ENCODE assay signal across 19 cellular contexts in genomic region chr9:137387891-137388560, GRCh38. TPM values are rescaled to one million over a fixed set of nuclear protein-coding genes. Genes with fewer than 3 reads are reported as not detected.
DNase-seq lines count a peak whose midpoint lies in the region; ATAC-seq and TF ChIP-seq lines count a peak whose summit lies in the region.
"Had no signal": no experiment of that assay in that cellular context is flagged by ENCODE, and none has a peak within 500 bp of the region (broad histone marks: within the 10 kb centered on the region; RNA-seq: fewer than 3 reads in every experiment).

No MANE protein-coding gene starts in this region.

- CTCF ChIA-PET in activated CD8-positive, alpha-beta memory T cell treated with anti-CD3 and anti-CD28 coated beads, Interleukin-2, amount 10 ng/mL, durations not matched to agents 7 days and 5 days (lab: Charles Lee): interaction anchor here (0.8 kb wide), 1 partner anchor 35 kb away, joined by 3 read pairs; the partner anchor contains the start of genes EXD3 and NOXA1

- H3K56ac ChIP-seq in H9 (ENCODE audit: insufficient read length, low read depth, low read length): no peak overlapping the region

- H3K79me1 ChIP-seq in H9 (ENCODE audit: insufficient read depth, low read depth, low read length, poor library complexity, severe bottlenecking): no peaks in the 10 kb centered on the region

- no peak for DNase-seq in activated CD8-positive, alpha-beta memory T cell treated with anti-CD3 and anti-CD28 coated beads, Interleukin-2, amount 10 ng/mL, durations not matched to agents 7 days and 5 days
- no peak for DNase-seq in activated CD8-positive, alpha-beta memory T cell treated with anti-CD3 and anti-CD28 coated beads, Interleukin-2, amount 50 U/mL, for 48 hours
- DNase-seq in H9: peak; percentile 28
- DNase-seq in esophagus muscularis mucosa (ENCODE audit: extremely low spot score): no peak
- DNase-seq in sigmoid colon: no peak
- DNase-seq in germinal center (ENCODE audit: low spot score): no peak
- DNase-seq in HK-2 (ENCODE audit: unreplicated experiment): no peak
- DNase-seq: amygdala, GOT3, KG1, NCI-H2081 treated with DMSO at 0.1 percent for 48 hours, T-helper 9 cell had no signal

- no peak overlapping the region for H2BK12ac ChIP-seq in H9 (ENCODE audit: insufficient read length, low read depth, low read length)

- H2AFZ ChIP-seq in H9 (ENCODE audit: low read length): no peak overlapping the region

- no peak overlapping the region for H3K4me2 ChIP-seq in H9 (ENCODE audit: insufficient read depth, insufficient read length, low read length)
- H3K4me2 ChIP-seq: A549 had no signal

- no peak for ATAC-seq in activated CD8-positive, alpha-beta memory T cell treated with anti-CD3 and anti-CD28 coated beads, Interleukin-2, amount 10 ng/mL, durations not matched to agents 7 days and 5 days
- ATAC-seq in GM19455 (IDR thresholded peaks at IDR 0.05; ENCODE audit: unreplicated experiment): no peak
- ATAC-seq: A549 had no signal

- H3K14ac ChIP-seq in H9 (ENCODE audit: insufficient read depth, low read length): no peak overlapping the region; the same call in 1 of the 2 replicates

- H3K79me2 ChIP-seq in H9 (ENCODE audit: insufficient read depth, low read length): no peaks in the 10 kb centered on the region

- intact Hi-C loops in esophagus muscularis mucosa (cut with DNase I): no loop called here
- intact Hi-C loops in sigmoid colon (cut with DNase I): no loop called here

- H4K8ac ChIP-seq in H9 (replicated peaks; ENCODE audit: insufficient read length, low read depth, low read length): no peak overlapping the region

- H2AK5ac ChIP-seq in H9 (ENCODE audit: insufficient read length, low read length): no peak overlapping the region

- TF ChIP-seq CTCF in H9 (conservative IDR thresholded peaks at IDR 0.05) (no peak), esophagus muscularis mucosa (IDR thresholded peaks at IDR 0.05) (no peak), sigmoid colon (IDR thresholded peaks at IDR 0.05) (no peak)

- no peak for TF ChIP-seq EP300 in esophagus muscularis mucosa (IDR thresholded peaks at IDR 0.05)
- no peak for TF ChIP-seq EP300 in sigmoid colon (IDR thresholded peaks at IDR 0.05)

- H3K4me1 Mint-ChIP-seq in activated CD8-positive, alpha-beta memory T cell treated with anti-CD3 and anti-CD28 coated beads, Interleukin-2, amount 10 ng/mL, durations not matched to agents 7 days and 5 days: peaks cover 9% of the 10 kb centered on the region
- no peaks in the 10 kb centered on the region for H3K4me1 Mint-ChIP-seq in H9
- H3K4me1 Mint-ChIP-seq: memory B cell had no signal

- no peak overlapping the region for H3K18ac ChIP-seq in H9 (ENCODE audit: insufficient read length, low read depth, low read length)

- no peak overlapping the region for H3K4me3 Mint-ChIP-seq in activated CD8-positive, alpha-beta memory T cell treated with anti-CD3 and anti-CD28 coated beads, Interleukin-2, amount 10 ng/mL, durations not matched to agents 7 days and 5 days
- no peak overlapping the region for H3K4me3 Mint-ChIP-seq in H9
- H3K4me3 Mint-ChIP-seq: CD14-positive monocyte, memory B cell, nephron had no signal

- peak overlapping the region; percentile 28 for H3K27ac Mint-ChIP-seq in activated CD8-positive, alpha-beta memory T cell treated with anti-CD3 and anti-CD28 coated beads, Interleukin-2, amount 10 ng/mL, durations not matched to agents 7 days and 5 days
- H3K27ac Mint-ChIP-seq in H9: peak overlapping the region in 1 of 3 experiments; percentile 89; a peak in 1 of 7 replicates
- H3K27ac Mint-ChIP-seq: memory B cell, nephron, progenitor cell of endocrine pancreas had no signal

- peaks cover 0 to 52% (median 27%) of the 10 kb centered on the region in 4 donors for H3K36me3 ChIP-seq in esophagus muscularis mucosa
- peaks cover 0 to 7% (median 0%) of the 10 kb centered on the region in 4 donors for H3K36me3 ChIP-seq in sigmoid colon

- no peak overlapping the region for H4K91ac ChIP-seq in H9 (ENCODE audit: insufficient read length, low read depth, low read length)

- no peak overlapping the region for H4K5ac ChIP-seq in H9 (ENCODE audit: insufficient read length, low read depth, low read length)

- H3K9me3 ChIP-seq in H9 (ENCODE audit: control insufficient read depth, low read depth, low read length): no peaks in the 10 kb centered on the region
- H3K9me3 ChIP-seq in esophagus muscularis mucosa: no peaks in the 10 kb centered on the region
- H3K9me3 ChIP-seq in sigmoid colon: no peaks in the 10 kb centered on the region
- H3K9me3 ChIP-seq: A549 had no signal

- H3K9me3 Mint-ChIP-seq in activated CD8-positive, alpha-beta memory T cell treated with anti-CD3 and anti-CD28 coated beads, Interleukin-2, amount 10 ng/mL, durations not matched to agents 7 days and 5 days (ENCODE audit: low read depth): no peaks in the 10 kb centered on the region
- H3K9me3 Mint-ChIP-seq in H9: no peaks in the 10 kb centered on the region
- H3K9me3 Mint-ChIP-seq: CD14-positive monocyte, memory B cell, nephron had no signal

- no peak overlapping the region for H2BK120ac ChIP-seq in H9 (ENCODE audit: low read depth, low read length, poor library complexity, severe bottlenecking)

- H3K23me2 ChIP-seq in H9 (ENCODE audit: insufficient read length, low read depth, low read length, poor library complexity, severe bottlenecking): no peaks in the 10 kb centered on the region

- TF ChIP-seq POLR2A in esophagus muscularis mucosa (IDR thresholded peaks at IDR 0.05; ENCODE audit: low read depth): no peak
- no peak for TF ChIP-seq POLR2A in sigmoid colon (IDR thresholded peaks at IDR 0.05)

- WGBS in H9 (ENCODE audit: extremely low coverage, insufficient read length, low lambda C conversion rate): no CpG with 5 or more reads among the region's 26 CpGs
- WGBS in esophagus muscularis mucosa: 79% methylated on average over 18 of the region's 26 CpGs
- WGBS in sigmoid colon, 2 donors: 87 to 92% methylated on average over 26 of the region's 26 CpGs

- no peak overlapping the region for H2BK20ac ChIP-seq in H9 (ENCODE audit: low read depth, low read length, poor library complexity, severe bottlenecking)

- no peak overlapping the region for H3K23ac ChIP-seq in H9 (ENCODE audit: insufficient read length, low read depth, low read length)

- H3K27me3 ChIP-seq in H9 (ENCODE audit: insufficient read depth, low read length): no peaks in the 10 kb centered on the region
- no peaks in the 10 kb centered on the region for H3K27me3 ChIP-seq in esophagus muscularis mucosa
- H3K27me3 ChIP-seq in sigmoid colon: no peaks in the 10 kb centered on the region

- H3K4me1 ChIP-seq in H9 (ENCODE audit: insufficient read depth, low read length) (no peaks in the 10 kb centered on the region), esophagus muscularis mucosa (peaks cover 14 to 19% (median 15%) of the 10 kb centered on the region in 4 donors), sigmoid colon (no peaks in the 10 kb centered on the region)
- H3K4me1 ChIP-seq: A549 had no signal

- H2BK15ac ChIP-seq in H9 (ENCODE audit: low read depth, low read length): no peak overlapping the region

- H2BK5ac ChIP-seq in H9 (ENCODE audit: insufficient read length, low read length): no peak overlapping the region

- no peak overlapping the region for H3K4me3 ChIP-seq in esophagus muscularis mucosa
- H3K4me3 ChIP-seq in sigmoid colon: no peak overlapping the region
- H3K4me3 ChIP-seq: A549 had no signal

- no peak overlapping the region for H3K9ac ChIP-seq in H9 (ENCODE audit: extremely low read depth, insufficient read length, low read length)

- no peak overlapping the region for H3K4ac ChIP-seq in H9 (ENCODE audit: low read depth, low read length)

- no peaks in the 10 kb centered on the region for H3K27me3 Mint-ChIP-seq in activated CD8-positive, alpha-beta memory T cell treated with anti-CD3 and anti-CD28 coated beads, Interleukin-2, amount 10 ng/mL, durations not matched to agents 7 days and 5 days
- no peaks in the 10 kb centered on the region for H3K27me3 Mint-ChIP-seq in H9 (ENCODE audit: low read depth)
- H3K27me3 Mint-ChIP-seq: memory B cell, progenitor cell of endocrine pancreas had no signal

- H3K27ac ChIP-seq in H9 (ENCODE audit: insufficient read length, low read depth, low read length) (no peak overlapping the region), esophagus muscularis mucosa (replicated peaks in 1 of 4) (peak overlapping the region in 3 of 4 donors; percentile 44 to 68 (median 62)), sigmoid colon (peak overlapping the region in 3 of 4 donors; percentile 6 to 52 (median 28))
- H3K27ac ChIP-seq: A549 had no signal

- no peak overlapping the region for H3T11ph ChIP-seq in H9 (ENCODE audit: low read length)

- H3K36me3 Mint-ChIP-seq in activated CD8-positive, alpha-beta memory T cell treated with anti-CD3 and anti-CD28 coated beads, Interleukin-2, amount 10 ng/mL, durations not matched to agents 7 days and 5 days: no peaks in the 10 kb centered on the region
- H3K36me3 Mint-ChIP-seq in H9 (ENCODE audit: insufficient read depth in 1 of 3, low read depth in 3 of 3): peaks cover 0 to 7% (median 3%) of the 10 kb centered on the region in 3 experiments; a peak in 4 of 7 replicates

- no peaks in the 10 kb centered on the region for H4K20me1 ChIP-seq in H9 (ENCODE audit: control insufficient read depth, insufficient read depth, insufficient read length)

RNA-seq across cellular contexts. Expression of gene EXD3, which starts 34.9 kb away (rescaled TPM):
- total RNA-seq in activated CD8-positive, alpha-beta memory T cell treated with anti-CD3 and anti-CD28 coated beads, Interleukin-2, amount 10 ng/mL, durations not matched to agents 7 days and 5 days: 10 to 100 TPM in 1 of 2 experiments, 1 to 10 TPM in 1; 9.2 to 19.8 TPM
- 13.5 and 15.3 TPM in 2 replicates for total RNA-seq in H9 (2021)
- 10 to 100 TPM in 3 of 4 donors, 1 to 10 TPM in 1; 8.3 to 22.3 (median 14.2) TPM for total RNA-seq in esophagus muscularis mucosa
- 10 to 100 TPM in 2 of 4 donors, 1 to 10 TPM in 2; 8.9 to 25.5 (median 11.8) TPM for total RNA-seq in sigmoid colon
- polyA plus RNA-seq in sigmoid colon: 10 to 100 TPM; 18.0 to 29.7 (median 26.6) TPM

RNA-seq across cellular contexts. Expression of gene NOXA1, which starts 35.2 kb away (rescaled TPM):
- under 1 TPM; 0.30 to 0.53 TPM for total RNA-seq in activated CD8-positive, alpha-beta memory T cell treated with anti-CD3 and anti-CD28 coated beads, Interleukin-2, amount 10 ng/mL, durations not matched to agents 7 days and 5 days
- 1.8 and 2.0 TPM in 2 replicates for total RNA-seq in H9 (2021)
- total RNA-seq in esophagus muscularis mucosa: 1 to 10 TPM; 2.1 to 4.0 (median 3.0) TPM
- 1 to 10 TPM; 1.4 to 3.3 (median 2.9) TPM for total RNA-seq in sigmoid colon
- polyA plus RNA-seq in sigmoid colon: 10 to 100 TPM; 15.0 to 16.4 (median 15.4) TPM

RNA-seq across cellular contexts. Expression of gene ENTPD8, which starts 53.1 kb away (rescaled TPM):
- total RNA-seq in activated CD8-positive, alpha-beta memory T cell treated with anti-CD3 and anti-CD28 coated beads, Interleukin-2, amount 10 ng/mL, durations not matched to agents 7 days and 5 days: not detected
- total RNA-seq in H9 (2021): 0.77 and 0.90 TPM in 2 replicates
- not detected for total RNA-seq in esophagus muscularis mucosa
- under 1 TPM in 1 of 4 donors, not detected in 3; 0.71 TPM for total RNA-seq in sigmoid colon
- 10 to 100 TPM; 32.4 to 65.3 (median 44.4) TPM for polyA plus RNA-seq in sigmoid colon
- polyA plus RNA-seq: CD14-positive monocyte, urinary bladder had no signal
